Comparison of ENCODE assay signal across 8 cellular contexts in genomic region chr12:67355428-67356385, GRCh38.
DNase-seq lines count a peak whose midpoint lies in the region; ATAC-seq and TF ChIP-seq lines count a peak whose summit lies in the region.

No MANE protein-coding gene starts in this region.

- H3K4me2 ChIP-seq in neuronal stem cell (ENCODE audit: insufficient read depth, low read length, poor library complexity, severe bottlenecking) = no peak overlapping the region

- no peak overlapping the region for H4K91ac ChIP-seq in neuronal stem cell (ENCODE audit: low read depth, low read length, poor library complexity)

- H2AK5ac ChIP-seq in neuronal stem cell (ENCODE audit: low read depth, low read length) = no peak overlapping the region

- no peak overlapping the region for H3K14ac ChIP-seq in neuronal stem cell (ENCODE audit: low read length)

- TF ChIP-seq CTCF in fibroblast of pulmonary artery (IDR thresholded peaks at IDR 0.05; ENCODE audit: low read length, missing control alignments) = peak; percentile 54

- no peak overlapping the region for H3K18ac ChIP-seq in neuronal stem cell (ENCODE audit: low read length)

- no peak overlapping the region for H2BK12ac ChIP-seq in neuronal stem cell (ENCODE audit: low read length)

- H3K4me3 ChIP-seq in fibroblast of pulmonary artery (replicated peaks; ENCODE audit: low read depth, low read length) (no peak overlapping the region), neuronal stem cell (ENCODE audit: low read length in 2 of 2) (no peak overlapping the region)

- no CpG with 5 or more reads among the region's 8 CpGs for WGBS in neuronal stem cell (ENCODE audit: extremely low coverage in 2 of 2, insufficient read length in 2 of 2, insufficient replicate concordance in 1 of 2), 2 donors

- no peaks in the 10 kb centered on the region for H3K4me1 ChIP-seq in neuronal stem cell (ENCODE audit: control insufficient read depth in 2 of 2, insufficient read depth in 1 of 2, low read depth in 1 of 2, low read length in 2 of 2)

- H4K8ac ChIP-seq in neuronal stem cell (ENCODE audit: low read depth, low read length) = no peak overlapping the region

- no peak overlapping the region for H3K27ac ChIP-seq in neuronal stem cell (replicated peaks; ENCODE audit: low read length)

- peak overlapping the region; percentile 40 for H2AFZ ChIP-seq in neuronal stem cell (ENCODE audit: low read length)

- peaks cover 0 to 2% of the 10 kb centered on the region in 2 donors for H3K9me3 ChIP-seq in neuronal stem cell (replicated peaks in 1 of 2; ENCODE audit: control insufficient read depth in 2 of 2, insufficient read depth in 1 of 2, low read depth in 1 of 2, low read length in 2 of 2)

- ATAC-seq in GM18511 (IDR thresholded peaks at IDR 0.05; ENCODE audit: unreplicated experiment) = peak; percentile 62

- H3K9ac ChIP-seq in neuronal stem cell (ENCODE audit: low read depth, low read length, poor library complexity) = no peak overlapping the region

- no peaks in the 10 kb centered on the region for H3K27me3 ChIP-seq in neuronal stem cell (ENCODE audit: control insufficient read depth in 3 of 3, insufficient read depth in 3 of 3, low read depth in 1 of 3, low read length in 3 of 3)

- DNase-seq in CD1c-positive myeloid dendritic cell (ENCODE audit: extremely low spot score) = peak; percentile 59
- DNase-seq in NCI-H1417 treated with DMSO at 0.1 percent for 48 hours (lab: John Stamatoyannopoulos, UW) = peak; percentile 19
- peak; percentile 39 for DNase-seq in SW480 (ENCODE audit: low spot score)
- DNase-seq in fibroblast of pulmonary artery (ENCODE audit: low read depth) = peak; percentile 81
- peak; percentile 51 for DNase-seq in neuronal stem cell (ENCODE audit: low spot score)
- DNase-seq in UCSD-AML1 (lab: John Stamatoyannopoulos, UW; ENCODE audit: unreplicated experiment) = no peak
- DNase-seq in islet precursor cell = no peak

- H3K79me1 ChIP-seq in neuronal stem cell (ENCODE audit: low read depth, low read length) = no peaks in the 10 kb centered on the region

- H3K4ac ChIP-seq in neuronal stem cell (ENCODE audit: low read length) = no peak overlapping the region

- H3K36me3 ChIP-seq in neuronal stem cell (replicated peaks in 1 of 2; ENCODE audit: control insufficient read depth in 2 of 2, insufficient read depth in 2 of 2, low read length in 2 of 2) = no peaks in the 10 kb centered on the region

- H2BK120ac ChIP-seq in neuronal stem cell (ENCODE audit: low read depth, low read length) = no peak overlapping the region

- no peak overlapping the region for H2BK5ac ChIP-seq in neuronal stem cell (ENCODE audit: low read length)

- no peak overlapping the region for H3K23ac ChIP-seq in neuronal stem cell (ENCODE audit: low read depth, low read length, poor library complexity)

- no peak overlapping the region for H2BK15ac ChIP-seq in neuronal stem cell (ENCODE audit: low read length)

Comparison
In these comparisons a context has a peak if more than half of its experiments do, and no peak if none do; other contexts are left out.
1. DNase-seq: peak in CD1c-positive myeloid dendritic cell (single experiment), NCI-H1417 treated with DMSO at 0.1 percent for 48 hours (single experiment), SW480 (single experiment), fibroblast of pulmonary artery (single experiment) and neuronal stem cell (single experiment); none in UCSD-AML1 (single experiment) and islet precursor cell (single experiment).